ENCODE assay signal across 1 cellular context in genomic region chr2:137190411-137191190, GRCh38.
TF ChIP-seq lines count a peak whose summit lies in the region.

No MANE protein-coding gene starts in this region.

TF ChIP-seq in GM12878, 131 proteins besides CTCF, POLR2A, EP300 and RAD21 (continued from another document):
- TF ChIP-seq USF1 (IDR thresholded peaks at IDR 0.05; ENCODE audit: borderline replicate concordance, extremely low read length, insufficient read depth, low read depth, low read length): no peak
- no peak for TF ChIP-seq USF2 (IDR thresholded peaks at IDR 0.05; ENCODE audit: borderline replicate concordance, low read depth, low read length)
- TF ChIP-seq POLR2AphosphoS5 (IDR thresholded peaks at IDR 0.05; ENCODE audit: low read length): no peak
